13 cellular contexts compared by ENCODE assay signal in genomic region chr2:181153886-181154285, GRCh38.
"Had no signal": no experiment of that assay in that cellular context is flagged by ENCODE, and none has a peak within 500 bp of the region (broad histone marks: within the 10 kb centered on the region; RNA-seq: fewer than 3 reads in every experiment).

No MANE protein-coding gene starts in this region.

- DNase-seq: activated CD4-positive, alpha-beta T cell treated with anti-CD3 and anti-CD28 coated beads for 4 hours; aorta; effector CD4-positive, alpha-beta T cell; gastrocnemius medialis; heart right ventricle; kidney; retina; stimulated activated CD4-positive, alpha-beta T cell treated with anti-CD3 and anti-CD28 coated beads, Interleukin-4, amount 100 ng/mL, for 1 hour; stomach had no signal

- H3K27ac ChIP-seq: coronary artery, gastrocnemius medialis, heart right ventricle, stomach, thoracic aorta had no signal

- H3K36me3 ChIP-seq: gastrocnemius medialis, heart right ventricle, stomach, thoracic aorta had no signal

- ATAC-seq: activated naive CD4-positive, alpha-beta T cell treated with anti-CD3 and anti-CD28 coated beads, Interleukin-2, amount 50 U/mL, for 72 hours; gastrocnemius medialis; heart right ventricle had no signal

- H3K9me3 ChIP-seq: gastrocnemius medialis had no signal

- H3K27me3 ChIP-seq: gastrocnemius medialis, heart right ventricle, stomach had no signal

- H3K4me1 ChIP-seq: gastrocnemius medialis, heart right ventricle had no signal

- H3K4me3 ChIP-seq: coronary artery, gastrocnemius medialis, heart right ventricle, stomach, thoracic aorta had no signal

- FAIRE-seq: endothelial cell of umbilical vein, kidney had no signal
